In the genomic region with DNA sequence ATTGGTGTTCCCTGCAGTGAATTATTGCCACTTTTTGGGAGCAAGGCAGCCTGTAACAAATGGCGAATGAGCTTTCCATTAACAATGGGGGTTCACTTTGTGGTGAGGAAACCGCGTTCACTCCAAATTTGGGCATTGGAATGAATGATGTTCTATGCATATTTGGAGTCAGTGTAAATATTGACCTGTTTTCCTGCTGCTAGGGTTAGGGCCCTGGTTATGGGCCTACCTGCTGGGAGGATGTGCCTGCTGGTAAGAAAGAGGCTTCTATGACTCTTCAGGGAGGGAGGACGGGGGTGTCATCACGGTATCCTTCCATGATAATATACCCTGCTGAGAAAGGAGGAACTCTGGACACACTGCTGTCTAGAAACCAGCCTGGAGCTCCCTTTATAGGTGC, we compare ENCODE assay signal across 22 cellular contexts. TPM values are rescaled to one million over a fixed set of nuclear protein-coding genes. Genes with fewer than 3 reads are reported as not detected.
"Had no signal": no experiment of that assay in that cellular context is flagged by ENCODE, and none has a peak within 500 bp of the region (broad histone marks: within the 10 kb centered on the region; RNA-seq: fewer than 3 reads in every experiment).

No MANE protein-coding gene starts in this region.

- H3K4me3 ChIP-seq: ascending aorta, cardiac muscle cell, hepatocyte, left ventricle myocardium inferior, SK-N-MC, tibial nerve had no signal

- H3K27ac ChIP-seq: ascending aorta, hepatocyte, left ventricle myocardium inferior, parathyroid adenoma, SK-N-MC, tibial nerve had no signal

- H3K27me3 ChIP-seq: ascending aorta, cardiac muscle cell, hepatocyte, tibial nerve had no signal

- H3K79me2 ChIP-seq: hepatocyte, parathyroid adenoma had no signal

- H3K27ac Mint-ChIP-seq: memory B cell, T-cell had no signal

- H3K9ac ChIP-seq: parathyroid adenoma had no signal

- H3K36me3 ChIP-seq: ascending aorta, cardiac muscle cell, left ventricle myocardium inferior, tibial nerve had no signal

- H2AFZ ChIP-seq: hepatocyte, parathyroid adenoma had no signal

- H3K9me3 ChIP-seq: ascending aorta, left ventricle myocardium inferior, tibial nerve had no signal

- DNase-seq: activated CD4-positive, alpha-beta T cell treated with anti-CD3 and anti-CD28 coated beads, Interleukin-2, amount 50 U/mL, for 4 hours; activated CD4-positive, CD25-positive, alpha-beta regulatory T cell treated with anti-CD3 and anti-CD28 coated beads, Interleukin-2, amount 50 U/mL, for 72 hours; activated naive CD4-positive, alpha-beta T cell; activated T-cell treated with anti-CD3 and anti-CD28 coated beads for 4 hours; kidney; left ventricle myocardium inferior; stimulated activated CD4-positive, alpha-beta T cell treated with anti-CD3 and anti-CD28 coated beads, Interleukin-4, amount 100 ng/mL, for 1 hour; stimulated activated naive CD4-positive, alpha-beta T cell; T-cell; T1000 had no signal

- H3K9me3 Mint-ChIP-seq: memory B cell, neural crest cell, T-cell had no signal

- H3K4me3 Mint-ChIP-seq: memory B cell, neural crest cell, T-cell had no signal

- ATAC-seq: esophagus mucosa, T-cell had no signal

- H3K36me3 Mint-ChIP-seq: memory B cell, T-cell had no signal

- H3K4me2 ChIP-seq: hepatocyte had no signal

- H3K4me1 ChIP-seq: parathyroid adenoma had no signal

RNA-seq across cellular contexts. Expression of a gene that starts 29.0 kb away (rescaled TPM):
- total RNA-seq: ascending aorta, esophagus mucosa, glomerular endothelial cell, hepatocyte, left ventricle myocardium inferior, skeletal muscle tissue, subcutaneous adipose tissue, T-cell had no signal
- polyA plus RNA-seq: hepatocyte had no signal
